8 cellular contexts compared by ENCODE assay signal in genomic region chr6:159042003-159042823, GRCh38. TPM values are rescaled to one million over a fixed set of nuclear protein-coding genes. Genes with fewer than 3 reads are reported as not detected.
DNase-seq lines count a peak whose midpoint lies in the region; ATAC-seq and TF ChIP-seq lines count a peak whose summit lies in the region.

No MANE protein-coding gene starts in this region.

- no peaks in the 10 kb centered on the region for H3K9me3 ChIP-seq in BE2C

- no peaks in the 10 kb centered on the region for H3K36me3 ChIP-seq in BE2C

- H3K27ac Mint-ChIP-seq in endothelial cell (ENCODE audit: unreplicated experiment), result peak overlapping the region; percentile 99
- H3K27ac Mint-ChIP-seq in mesothelial cell of epicardium, result peak overlapping the region; percentile 41
- peak overlapping the region; percentile 98 for H3K27ac Mint-ChIP-seq in stimulated activated effector memory CD8-positive, alpha-beta T cell treated with anti-CD3 and anti-CD28 coated beads, Interleukin-12 subunit alpha, Interleukin-12 subunit beta, amount 100 ng/mL, for 72 hours

- TF ChIP-seq CTCF in BE2C (IDR thresholded peaks at IDR 0.05; ENCODE audit: low read depth, low read length) (peak; percentile 97), endothelial cell (IDR thresholded peaks at IDR 0.05; ENCODE audit: unreplicated experiment) (peak; percentile 85), mesothelial cell of epicardium (IDR thresholded peaks at IDR 0.05; ENCODE audit: unreplicated experiment) (peak; percentile 81)

- DNase-seq in BE2C, result peak; percentile 50
- peak; percentile 51 for DNase-seq in HT1080 (ENCODE audit: low read depth)
- peak; percentile 76 for DNase-seq in NOMO-1 treated with dmso at 0.1 percent for 144 hours (lab: John Stamatoyannopoulos, UW; ENCODE audit: unreplicated experiment)
- peak; percentile 80 for DNase-seq in activated CD8-positive, alpha-beta memory T cell treated with anti-CD3 and anti-CD28 coated beads, Interleukin-2, amount 50 U/mL, for 48 hours
- DNase-seq in endothelial cell (ENCODE audit: low spot score), result peak; percentile 63
- DNase-seq in mesothelial cell of epicardium (ENCODE audit: low spot score in 2 of 2, unreplicated experiment in 2 of 2), result peak in 1 of 2 experiments; percentile 65
- peak in 1 of 2 donors; percentile 83 for DNase-seq in stimulated activated effector memory CD8-positive, alpha-beta T cell treated with anti-CD3 and anti-CD28 coated beads, Interleukin-12 subunit alpha, Interleukin-12 subunit beta, amount 100 ng/mL, for 72 hours (ENCODE audit: low spot score in 2 of 2)

- H3K27me3 Mint-ChIP-seq in endothelial cell (ENCODE audit: unreplicated experiment) (peaks cover 2% of the 10 kb centered on the region), mesothelial cell of epicardium (ENCODE audit: low read depth) (peaks cover 16% of the 10 kb centered on the region)

- ATAC-seq in GM19043 (IDR thresholded peaks at IDR 0.05; ENCODE audit: low read depth, unreplicated experiment), result peak; percentile 31
- peak; percentile 53 for ATAC-seq in stimulated activated effector memory CD8-positive, alpha-beta T cell treated with anti-CD3 and anti-CD28 coated beads, Interleukin-12 subunit alpha, Interleukin-12 subunit beta, amount 100 ng/mL, for 72 hours

- no peak overlapping the region for H3K4me3 ChIP-seq in BE2C (ENCODE audit: low read depth, low read length)

- H3K27me3 ChIP-seq in BE2C, result peaks cover 95% of the 10 kb centered on the region

- H3K4me3 Mint-ChIP-seq in endothelial cell (ENCODE audit: unreplicated experiment) (no peak overlapping the region), mesothelial cell of epicardium (no peak overlapping the region)
- peak overlapping the region; percentile 84 for H3K4me3 Mint-ChIP-seq in stimulated activated effector memory CD8-positive, alpha-beta T cell treated with anti-CD3 and anti-CD28 coated beads, Interleukin-12 subunit alpha, Interleukin-12 subunit beta, amount 100 ng/mL, for 72 hours

- H3K9me3 Mint-ChIP-seq in endothelial cell (ENCODE audit: unreplicated experiment) (no peaks in the 10 kb centered on the region), mesothelial cell of epicardium (no peaks in the 10 kb centered on the region)
- H3K9me3 Mint-ChIP-seq in stimulated activated effector memory CD8-positive, alpha-beta T cell treated with anti-CD3 and anti-CD28 coated beads, Interleukin-12 subunit alpha, Interleukin-12 subunit beta, amount 100 ng/mL, for 72 hours, result no peaks in the 10 kb centered on the region

- no peaks in the 10 kb centered on the region for H3K4me1 ChIP-seq in BE2C

- H3K36me3 Mint-ChIP-seq in endothelial cell (ENCODE audit: low read depth, unreplicated experiment) (no peaks in the 10 kb centered on the region), mesothelial cell of epicardium (no peaks in the 10 kb centered on the region)
- H3K36me3 Mint-ChIP-seq in stimulated activated effector memory CD8-positive, alpha-beta T cell treated with anti-CD3 and anti-CD28 coated beads, Interleukin-12 subunit alpha, Interleukin-12 subunit beta, amount 100 ng/mL, for 72 hours, result peaks cover 83% of the 10 kb centered on the region

- H3K4me1 Mint-ChIP-seq in endothelial cell (ENCODE audit: unreplicated experiment) (peaks cover 23% of the 10 kb centered on the region), mesothelial cell of epicardium (peaks cover 14% of the 10 kb centered on the region)
- peaks cover 58% of the 10 kb centered on the region for H3K4me1 Mint-ChIP-seq in stimulated activated effector memory CD8-positive, alpha-beta T cell treated with anti-CD3 and anti-CD28 coated beads, Interleukin-12 subunit alpha, Interleukin-12 subunit beta, amount 100 ng/mL, for 72 hours

RNA-seq across cellular contexts. Expression of gene TAGAP, which starts 2.6 kb away (rescaled TPM):
- not detected for polyA plus RNA-seq in BE2C (2012; ENCODE audit: insufficient read depth, insufficient read length, low read depth)
- not detected in 2 replicates for total RNA-seq in HT1080 (2014; rRNA removed; shearing (Covaris generic))
- not detected in 2 replicates for polyA plus RNA-seq in HT1080 (2015; cell fraction: cytosol; rRNA removed)
- polyA plus RNA-seq in HT1080 (2015; cell fraction: nucleus; rRNA removed), result not detected in 2 replicates
- 0.41 TPM for total RNA-seq in endothelial cell (ENCODE audit: unreplicated experiment)
- total RNA-seq in mesothelial cell of epicardium, result 0.16 to 0.32 TPM (median 0.24 TPM) in 3 replicates

RNA-seq across cellular contexts. Expression of gene RSPH3, which starts 42.2 kb away (rescaled TPM):
- 2.3 TPM for polyA plus RNA-seq in BE2C (2012; ENCODE audit: insufficient read depth, insufficient read length, low read depth)
- total RNA-seq in HT1080 (2014; rRNA removed; shearing (Covaris generic)), result 1.7 and 2.0 TPM in 2 replicates
- 2.6 and 4.2 TPM in 2 replicates for polyA plus RNA-seq in HT1080 (2015; cell fraction: cytosol; rRNA removed)
- 3.5 and 4.2 TPM in 2 replicates for polyA plus RNA-seq in HT1080 (2015; cell fraction: nucleus; rRNA removed)
- total RNA-seq in endothelial cell (ENCODE audit: unreplicated experiment) (4.4 TPM), mesothelial cell of epicardium (9.1 to 10.6 TPM (median 9.3 TPM) in 3 replicates)

Comparison
In these comparisons a context has a peak if more than half of its experiments do, and no peak if none do; other contexts are left out.
1. H3K27ac Mint-ChIP-seq: peak in every context shown above with its lines; median percentile 99 in endothelial cell; 98 in stimulated activated effector memory CD8-positive, alpha-beta T cell treated with anti-CD3 and anti-CD28 coated beads, Interleukin-12 subunit alpha, Interleukin-12 subunit beta, amount 100 ng/mL, for 72 hours; 41 in mesothelial cell of epicardium.